Comparison of ENCODE assay signal across 8 cellular contexts in the genomic region with DNA sequence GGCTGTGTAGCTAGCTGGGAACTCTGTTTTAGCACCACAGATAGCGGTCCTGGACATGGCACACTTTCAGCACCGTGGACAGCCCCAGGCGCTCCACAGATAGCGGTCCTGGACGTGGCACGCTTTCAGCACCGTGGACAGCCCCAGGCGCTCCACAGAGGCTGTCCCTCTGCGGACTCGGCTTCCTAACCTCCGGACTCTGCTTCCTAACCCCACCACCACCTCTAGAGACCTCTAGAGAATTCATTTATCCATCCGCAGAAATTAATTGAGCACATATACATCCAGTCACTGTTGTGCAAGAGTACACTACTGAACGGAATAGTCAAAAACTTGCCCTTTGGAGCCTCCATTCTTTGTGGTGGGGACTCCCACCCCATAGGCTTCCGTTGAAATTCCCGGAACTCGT. TPM values are rescaled to one million over a fixed set of nuclear protein-coding genes. Genes with fewer than 3 reads are reported as not detected.
DNase-seq lines count a peak whose midpoint lies in the region; ATAC-seq and TF ChIP-seq lines count a peak whose summit lies in the region.

No MANE protein-coding gene starts in this region.

- H3K27me3 ChIP-seq in MM.1S (replicated peaks; ENCODE audit: insufficient read depth, low read length) (peaks cover 69% of the 10 kb centered on the region), mesenchymal stem cell (ENCODE audit: control insufficient read depth in 1 of 2, insufficient read depth in 1 of 2, low read length in 2 of 2) (peaks cover 18 to 65% of the 10 kb centered on the region in 2 experiments)

- H2BK12ac ChIP-seq in mesenchymal stem cell (ENCODE audit: low read length in 2 of 2) = no peak overlapping the region

- no peak overlapping the region for H3K18ac ChIP-seq in mesenchymal stem cell (ENCODE audit: low read depth in 1 of 2, low read length in 2 of 2)

- DNase-seq in CD1c-positive myeloid dendritic cell (ENCODE audit: extremely low spot score) = peak; percentile 87
- peak; percentile 83 for DNase-seq in MM.1S
- DNase-seq in activated CD8-positive, alpha-beta T cell treated with anti-CD3 and anti-CD28 coated beads, Interleukin-2, amount 10 ng/mL, durations not matched to agents 7 days and 5 days = peak; percentile 90
- peak; percentile 46 to 50 (median 49) for DNase-seq in effector memory CD8-positive, alpha-beta T cell
- DNase-seq in mesenchymal stem cell = peak; percentile 87
- peak; percentile 57 to 62 for DNase-seq in stimulated activated CD8-positive, alpha-beta memory T cell treated with anti-CD3 and anti-CD28 coated beads, Interleukin-15, amount 100 ng/mL, for 48 hours (ENCODE audit: low read depth in 2 of 2)
- no peak for DNase-seq in NCI-H2107 treated with DMSO at 0.1 percent for 48 hours (lab: John Stamatoyannopoulos, UW; ENCODE audit: unreplicated experiment)

- no peak overlapping the region for H3K4me3 Mint-ChIP-seq in activated CD8-positive, alpha-beta T cell treated with anti-CD3 and anti-CD28 coated beads, Interleukin-2, amount 10 ng/mL, durations not matched to agents 7 days and 5 days
- no peak overlapping the region for H3K4me3 Mint-ChIP-seq in effector memory CD8-positive, alpha-beta T cell

- H3K9me2 ChIP-seq in MM.1S (replicated peaks; ENCODE audit: insufficient read depth, low read length) = no peaks in the 10 kb centered on the region

- no peaks in the 10 kb centered on the region for H3K4me1 Mint-ChIP-seq in activated CD8-positive, alpha-beta T cell treated with anti-CD3 and anti-CD28 coated beads, Interleukin-2, amount 10 ng/mL, durations not matched to agents 7 days and 5 days (ENCODE audit: low read depth)
- no peaks in the 10 kb centered on the region for H3K4me1 Mint-ChIP-seq in effector memory CD8-positive, alpha-beta T cell (ENCODE audit: low read depth in 2 of 2)

- no peak for TF ChIP-seq CTCF in MM.1S (IDR thresholded peaks at IDR 0.05; ENCODE audit: low read length)

- H3K4me3 ChIP-seq in MM.1S (ENCODE audit: low read length) (no peak overlapping the region), mesenchymal stem cell (ENCODE audit: insufficient read depth in 1 of 2, low read depth in 1 of 2, low read length in 2 of 2) (no peak overlapping the region)

- no peak overlapping the region for H4K91ac ChIP-seq in mesenchymal stem cell (ENCODE audit: low read length)

- peaks cover 3% of the 10 kb centered on the region for H3K9me3 Mint-ChIP-seq in activated CD8-positive, alpha-beta T cell treated with anti-CD3 and anti-CD28 coated beads, Interleukin-2, amount 10 ng/mL, durations not matched to agents 7 days and 5 days (ENCODE audit: insufficient read depth)
- no peaks in the 10 kb centered on the region for H3K9me3 Mint-ChIP-seq in effector memory CD8-positive, alpha-beta T cell

- H3K36me3 Mint-ChIP-seq in activated CD8-positive, alpha-beta T cell treated with anti-CD3 and anti-CD28 coated beads, Interleukin-2, amount 10 ng/mL, durations not matched to agents 7 days and 5 days (ENCODE audit: low read depth) = no peaks in the 10 kb centered on the region
- H3K36me3 Mint-ChIP-seq in effector memory CD8-positive, alpha-beta T cell (ENCODE audit: insufficient read depth) = no peaks in the 10 kb centered on the region

- no peak overlapping the region for H2AK5ac ChIP-seq in mesenchymal stem cell (ENCODE audit: low read length, severe bottlenecking)

- H2AFZ ChIP-seq in MM.1S (ENCODE audit: low read length) (no peak overlapping the region), mesenchymal stem cell (ENCODE audit: low read depth, low read length) (no peak overlapping the region)

- H3K27ac ChIP-seq in MM.1S (ENCODE audit: low read length) (no peak overlapping the region), mesenchymal stem cell (ENCODE audit: low read length, poor library complexity, severe bottlenecking) (no peak overlapping the region)

- no peaks in the 10 kb centered on the region for H4K20me1 ChIP-seq in MM.1S (ENCODE audit: insufficient read depth, low read length)

- 23% methylated on average over 16 of the region's 16 CpGs for WGBS in mesenchymal stem cell

- no peak overlapping the region for H3K23ac ChIP-seq in mesenchymal stem cell (ENCODE audit: low read length in 2 of 2)

- H3K27me3 Mint-ChIP-seq in activated CD8-positive, alpha-beta T cell treated with anti-CD3 and anti-CD28 coated beads, Interleukin-2, amount 10 ng/mL, durations not matched to agents 7 days and 5 days (ENCODE audit: low read depth) = peaks cover 7% of the 10 kb centered on the region
- H3K27me3 Mint-ChIP-seq in effector memory CD8-positive, alpha-beta T cell = peaks cover 47 to 69% of the 10 kb centered on the region in 2 donors

- H3K36me3 ChIP-seq in MM.1S (replicated peaks; ENCODE audit: insufficient read depth, low read length) (no peaks in the 10 kb centered on the region), mesenchymal stem cell (ENCODE audit: control insufficient read depth in 1 of 2, insufficient read depth in 2 of 2, low read depth in 1 of 2, low read length in 2 of 2) (no peaks in the 10 kb centered on the region)

- no peak overlapping the region for H2BK120ac ChIP-seq in mesenchymal stem cell (ENCODE audit: low read depth, low read length)

- H3K79me2 ChIP-seq in MM.1S (ENCODE audit: low read length) = no peaks in the 10 kb centered on the region

- H3K9me3 ChIP-seq in MM.1S (replicated peaks; ENCODE audit: insufficient read depth, low read length) = no peaks in the 10 kb centered on the region
- H3K9me3 ChIP-seq in mesenchymal stem cell (ENCODE audit: control insufficient read depth, low read length) = no peaks in the 10 kb centered on the region

- peaks cover 9% of the 10 kb centered on the region for H3K79me1 ChIP-seq in mesenchymal stem cell (replicated peaks; ENCODE audit: low read length, poor library complexity, severe bottlenecking)

- no peak overlapping the region for H3K27ac Mint-ChIP-seq in activated CD8-positive, alpha-beta T cell treated with anti-CD3 and anti-CD28 coated beads, Interleukin-2, amount 10 ng/mL, durations not matched to agents 7 days and 5 days
- H3K27ac Mint-ChIP-seq in effector memory CD8-positive, alpha-beta T cell = no peak overlapping the region

- H3K4me1 ChIP-seq in MM.1S (ENCODE audit: low read length) = no peaks in the 10 kb centered on the region
- no peaks in the 10 kb centered on the region for H3K4me1 ChIP-seq in mesenchymal stem cell (ENCODE audit: control insufficient read depth, insufficient read depth, low read depth, low read length)

- no peak overlapping the region for H3K4me2 ChIP-seq in MM.1S (ENCODE audit: low read depth, low read length)
- H3K4me2 ChIP-seq in mesenchymal stem cell (ENCODE audit: low read length, poor library complexity, severe bottlenecking) = no peak overlapping the region

- H3F3A ChIP-seq in MM.1S (ENCODE audit: insufficient read depth, low read length) = no peaks in the 10 kb centered on the region

- H2BK5ac ChIP-seq in mesenchymal stem cell (ENCODE audit: low read depth, low read length, poor library complexity, severe bottlenecking) = no peak overlapping the region

- no peak overlapping the region for H2BK15ac ChIP-seq in mesenchymal stem cell (ENCODE audit: low read depth, poor library complexity, severe bottlenecking)

- POLR2A ChIA-PET in activated CD8-positive, alpha-beta T cell treated with anti-CD3 and anti-CD28 coated beads, Interleukin-2, amount 10 ng/mL, durations not matched to agents 7 days and 5 days (lab: Charles Lee) = no interaction called here

- H3K14ac ChIP-seq in mesenchymal stem cell (ENCODE audit: low read length in 2 of 2) = no peak overlapping the region

- ATAC-seq in activated CD8-positive, alpha-beta T cell treated with anti-CD3 and anti-CD28 coated beads, Interleukin-2, amount 10 ng/mL, durations not matched to agents 7 days and 5 days = peak; percentile 98
- peak; percentile 82 for ATAC-seq in effector memory CD8-positive, alpha-beta T cell (replicated peaks)
- no peak for ATAC-seq in HG03439 (IDR thresholded peaks at IDR 0.05; ENCODE audit: unreplicated experiment)

- CTCF ChIA-PET in activated CD8-positive, alpha-beta T cell treated with anti-CD3 and anti-CD28 coated beads, Interleukin-2, amount 10 ng/mL, durations not matched to agents 7 days and 5 days (lab: Charles Lee) = no interaction called here

- H4K8ac ChIP-seq in mesenchymal stem cell (ENCODE audit: low read length) = no peak overlapping the region

- H3K9ac ChIP-seq in MM.1S (ENCODE audit: low read length) = no peak overlapping the region
- H3K9ac ChIP-seq in mesenchymal stem cell (ENCODE audit: low read length) = no peak overlapping the region

- no peak overlapping the region for H3K4ac ChIP-seq in mesenchymal stem cell (ENCODE audit: low read depth in 1 of 2, low read length in 2 of 2)

RNA-seq across cellular contexts. Expression of gene UNC5A, which starts 27.4 kb away (rescaled TPM):
- not detected for total RNA-seq in activated CD8-positive, alpha-beta T cell treated with anti-CD3 and anti-CD28 coated beads, Interleukin-2, amount 10 ng/mL, durations not matched to agents 7 days and 5 days
- polyA plus RNA-seq in mesenchymal stem cell (2013, experiment 1 of 2) = not detected
- not detected for polyA plus RNA-seq in mesenchymal stem cell (2013, experiment 2 of 2)
